ENCODE assay signal across 14 cellular contexts in the genomic region with DNA sequence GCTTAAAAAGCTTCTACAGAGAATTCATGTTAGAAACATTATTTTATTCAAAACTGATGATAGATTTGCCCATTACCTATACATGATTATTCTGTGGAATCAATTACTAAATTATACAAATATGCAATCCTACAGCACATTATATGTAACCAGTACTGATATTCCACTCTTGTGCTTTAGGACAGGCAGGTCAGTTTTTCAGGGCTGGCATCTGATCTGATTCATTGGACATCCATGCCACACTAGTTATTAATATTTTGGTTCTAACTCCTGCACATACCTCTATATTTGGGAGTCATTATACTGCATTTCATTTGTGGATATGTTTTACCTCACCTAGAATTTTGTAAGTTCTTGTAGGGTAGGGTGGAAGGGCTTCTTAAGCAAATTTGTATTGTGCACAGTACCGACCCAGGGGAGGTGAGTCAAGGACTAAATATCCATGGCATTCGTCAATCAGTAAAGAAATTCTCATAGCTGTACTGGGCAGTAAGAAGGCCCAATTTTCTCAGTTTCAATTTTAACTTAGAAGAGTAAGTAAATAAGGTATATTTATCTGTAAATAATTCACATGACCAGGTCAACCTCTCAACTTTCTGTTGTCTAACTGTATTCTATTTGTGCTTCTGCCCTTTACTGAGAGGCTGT. TPM values are rescaled to one million over a fixed set of nuclear protein-coding genes. Genes with fewer than 3 reads are reported as not detected.
A peak's percentile ranks its signal among the peaks of the same experiment; 100 is the strongest.
DNase-seq lines count a peak whose midpoint lies in the region; ATAC-seq and TF ChIP-seq lines count a peak whose summit lies in the region.
"Had no signal": no experiment of that assay in that cellular context is flagged by ENCODE, and none has a peak within 500 bp of the region (broad histone marks: within the 10 kb centered on the region; RNA-seq: fewer than 3 reads in every experiment).

No MANE protein-coding gene starts in this region.

- TF ChIP-seq CTCF in tibial artery (IDR thresholded peaks at IDR 0.05) = no peak

- no peaks in the 10 kb centered on the region for H3K9me3 ChIP-seq in tibial artery
- H3K9me3 ChIP-seq: HAP-1 had no signal

- peak; percentile 35 for DNase-seq in EL
- peak; percentile 31 for DNase-seq in fibroblast of peridontal ligament (ENCODE audit: extremely low read depth)
- no peak for DNase-seq in NCI-H524 (lab: John Stamatoyannopoulos, UW)
- DNase-seq in caudate nucleus (lab: John Stamatoyannopoulos, UW) = no peak
- no peak for DNase-seq in H7
- DNase-seq in tibial artery = no peak
- DNase-seq: activated naive CD8-positive, alpha-beta T cell treated with anti-CD3 and anti-CD28 coated beads, Interleukin-2, amount 10 ng/mL, durations not matched to agents 7 days and 5 days; head of caudate nucleus; nucleus accumbens; T1000 had no signal

- H3K4me1 ChIP-seq in tibial artery = no peaks in the 10 kb centered on the region
- H3K4me1 ChIP-seq: HAP-1 had no signal

- H3K4me3 ChIP-seq in H7 (ENCODE audit: insufficient read depth, low read depth, low read length) (no peak overlapping the region), tibial artery (no peak overlapping the region)
- H3K4me3 ChIP-seq: HAP-1 had no signal

- H3K27me3 ChIP-seq in H7 (ENCODE audit: control insufficient read depth, insufficient read depth, low read length) = no peaks in the 10 kb centered on the region
- H3K27me3 ChIP-seq in tibial artery = peaks cover 0 to 4% of the 10 kb centered on the region in 2 donors

- H3K36me3 ChIP-seq in H7 (replicated peaks; ENCODE audit: control insufficient read depth, insufficient read depth, low read length) = no peaks in the 10 kb centered on the region
- H3K36me3 ChIP-seq in tibial artery = no peaks in the 10 kb centered on the region
- H3K36me3 ChIP-seq: HAP-1 had no signal

- H3K27ac ChIP-seq in caudate nucleus (ENCODE audit: low read depth, low read length) (no peak overlapping the region), tibial artery (no peak overlapping the region)
- H3K27ac ChIP-seq: C4-2B had no signal

- ATAC-seq in GM21528 (IDR thresholded peaks at IDR 0.05; ENCODE audit: low FRiP score, unreplicated experiment) (peak; percentile 91), HG03469 (IDR thresholded peaks at IDR 0.05; ENCODE audit: unreplicated experiment) (peak; percentile 69)

- intact Hi-C loops in tibial artery (cut with DNase I; ENCODE audit: low total_unique reads) = no loop called here

RNA-seq across cellular contexts. Expression of gene ELOVL7, which starts 33.5 kb away (rescaled TPM):
- 2.2 and 2.6 TPM in 2 replicates for total RNA-seq in H7 (2014; rRNA removed; shearing (Covaris generic))

Comparison
In these comparisons a context has a peak if more than half of its experiments do, and no peak if none do; other contexts are left out.
1. DNase-seq: peak in EL (single experiment) and fibroblast of peridontal ligament (single experiment); none in NCI-H524 (0 of 2), caudate nucleus (0 of 61), H7 (single experiment) and tibial artery (0 of 2).